In genomic region chr3:115830764-115831395, GRCh38 we compare ENCODE assay signal across 19 cellular contexts.
"Had no signal": no experiment of that assay in that cellular context is flagged by ENCODE, and none has a peak within 500 bp of the region (broad histone marks: within the 10 kb centered on the region; RNA-seq: fewer than 3 reads in every experiment).

No MANE protein-coding gene starts in this region.

- H3K27me3 ChIP-seq: ascending aorta, colonic mucosa, right lobe of liver, spleen, tibial nerve, vagina had no signal

- H3K27ac ChIP-seq: ascending aorta, colonic mucosa, psoas muscle, right lobe of liver, spleen, tibial nerve, vagina had no signal

- H3K36me3 Mint-ChIP-seq: activated CD4-positive, alpha-beta memory T cell treated with anti-CD3 and anti-CD28 coated beads for 36 hours; immature natural killer cell; natural killer cell; stimulated activated memory B cell treated with anti-CD40 and anti-IgM and Interleukin-4, amounts not matched to agents 10 μg/mL and 1 μg/mL and 100 μg/mL, for 72 hours had no signal

- H3K36me3 ChIP-seq: ascending aorta, colonic mucosa, right lobe of liver, spleen, tibial nerve, vagina had no signal

- H3K9me3 ChIP-seq: ascending aorta, colonic mucosa, mucosa of descending colon, psoas muscle, right lobe of liver, spleen, tibial nerve, vagina had no signal

- ATAC-seq: activated T-cell treated with anti-CD3 and anti-CD28 coated beads, Interleukin-2, amount 50 U/mL, for 72 hours; left cardiac atrium; mucosa of descending colon; natural killer cell; psoas muscle; right lobe of liver; stimulated activated memory B cell treated with anti-CD40 and anti-IgM and Interleukin-4, amounts not matched to agents 10 μg/mL and 1 μg/mL and 100 μg/mL, for 72 hours had no signal

- H3K4me1 Mint-ChIP-seq: immature natural killer cell; natural killer cell; stimulated activated memory B cell treated with anti-CD40 and anti-IgM and Interleukin-4, amounts not matched to agents 10 μg/mL and 1 μg/mL and 100 μg/mL, for 72 hours had no signal

- H3K4me3 Mint-ChIP-seq: activated CD4-positive, alpha-beta memory T cell treated with anti-CD3 and anti-CD28 coated beads for 36 hours; activated T-cell treated with anti-CD3 and anti-CD28 coated beads, Interleukin-2, amount 50 U/mL, for 72 hours; immature natural killer cell; natural killer cell; stimulated activated memory B cell treated with anti-CD40 and anti-IgM and Interleukin-4, amounts not matched to agents 10 μg/mL and 1 μg/mL and 100 μg/mL, for 72 hours; T-helper 2 cell treated with Interferon-gamma antibody and Interleukin-4, amounts not matched to agents 5 μg/mL and 100 μg/mL, for 36 hours had no signal

- H3K4me3 ChIP-seq: ascending aorta, colonic mucosa, lung, mucosa of descending colon, psoas muscle, right lobe of liver, spleen, tibial nerve, vagina had no signal

- DNase-seq: activated CD4-positive, alpha-beta memory T cell treated with anti-CD3 and anti-CD28 coated beads for 36 hours; activated CD4-positive, CD25-positive, alpha-beta regulatory T cell treated with anti-CD3 and anti-CD28 coated beads, Interleukin-2, amount 50 U/mL, for 72 hours; activated T-cell treated with anti-CD3 and anti-CD28 coated beads, Interleukin-2, amount 50 U/mL, for 72 hours; colonic mucosa; effector CD4-positive, alpha-beta T cell; immature natural killer cell; left cardiac atrium; mucosa of descending colon; natural killer cell; psoas muscle; right lobe of liver; spleen; stimulated activated CD4-positive, alpha-beta T cell treated with anti-CD3 and anti-CD28 coated beads, Interleukin-1b, Interleukin-23, amount 100 ng/mL, for 48 hours had no signal

- H3K4me1 ChIP-seq: ascending aorta, colonic mucosa, psoas muscle, right lobe of liver, vagina had no signal

- H3K9me3 Mint-ChIP-seq: activated CD4-positive, alpha-beta memory T cell treated with anti-CD3 and anti-CD28 coated beads for 36 hours; activated T-cell treated with anti-CD3 and anti-CD28 coated beads, Interleukin-2, amount 50 U/mL, for 72 hours; immature natural killer cell; natural killer cell; stimulated activated memory B cell treated with anti-CD40 and anti-IgM and Interleukin-4, amounts not matched to agents 10 μg/mL and 1 μg/mL and 100 μg/mL, for 72 hours; T-helper 2 cell treated with Interferon-gamma antibody and Interleukin-4, amounts not matched to agents 5 μg/mL and 100 μg/mL, for 36 hours had no signal

- H3K27ac Mint-ChIP-seq: activated CD4-positive, alpha-beta memory T cell treated with anti-CD3 and anti-CD28 coated beads for 36 hours; activated T-cell treated with anti-CD3 and anti-CD28 coated beads, Interleukin-2, amount 50 U/mL, for 72 hours; immature natural killer cell; natural killer cell; stimulated activated memory B cell treated with anti-CD40 and anti-IgM and Interleukin-4, amounts not matched to agents 10 μg/mL and 1 μg/mL and 100 μg/mL, for 72 hours; T-helper 2 cell treated with Interferon-gamma antibody and Interleukin-4, amounts not matched to agents 5 μg/mL and 100 μg/mL, for 36 hours had no signal
